In genomic region chr19:5324947-5325346, GRCh38 we compare ENCODE assay signal across 26 cellular contexts. TPM values are rescaled to one million over a fixed set of nuclear protein-coding genes. Genes with fewer than 3 reads are reported as not detected.
DNase-seq lines count a peak whose midpoint lies in the region; ATAC-seq, FAIRE-seq and TF ChIP-seq lines count a peak whose summit lies in the region.
"Had no signal": no experiment of that assay in that cellular context is flagged by ENCODE, and none has a peak within 500 bp of the region (broad histone marks: within the 10 kb centered on the region; RNA-seq: fewer than 3 reads in every experiment).

No MANE protein-coding gene starts in this region.

- RAD21 ChIA-PET in HCT116 (lab: Charles Lee; ENCODE audit: low non-redundant PET in 1 of 2, low total read pairs in 2 of 2, uncharacterized antibody in 2 of 2, unreplicated experiment in 2 of 2): no interaction called here

- no peak for TF ChIP-seq EP300 in K562 (IDR thresholded peaks at IDR 0.05; ENCODE audit: low read length)

- 35% methylated on average over 3 of the region's 3 CpGs for WGBS in K562 (ENCODE audit: insufficient coverage, low coverage, missing lambda C conversion rate)

- H4K20me1 ChIP-seq in HCT116 (ENCODE audit: insufficient read depth) (no peaks in the 10 kb centered on the region), K562 (replicated peaks; ENCODE audit: control insufficient read depth, insufficient read depth, low read length) (peaks cover 15% of the 10 kb centered on the region; the same call in 1 of the 2 replicates), osteoblast (ENCODE audit: insufficient read depth, low read length) (peaks cover 2% of the 10 kb centered on the region)

- H3K4me3 ChIP-seq in HCT116 (replicated peaks in 1 of 2; ENCODE audit: low read depth in 1 of 2, low read length in 2 of 2) (no peak overlapping the region), K562 (no peak overlapping the region), osteoblast (ENCODE audit: insufficient read depth, low read length) (no peak overlapping the region)
- H3K4me3 ChIP-seq: A549; BLaER1 treated with 17β-estradiol and CSF1 and Interleukin-3, amounts not matched to agents 10 nM and 100 nM; GM23338 had no signal

- no peaks in the 10 kb centered on the region for H3K27me3 ChIP-seq in HCT116 (ENCODE audit: insufficient read depth, low read length)
- peaks cover 0 to 6% of the 10 kb centered on the region in 2 experiments; a peak in 1 of 5 replicates for H3K27me3 ChIP-seq in K562 (ENCODE audit: control insufficient read depth in 2 of 2, insufficient read depth in 2 of 2, low read length in 2 of 2)
- peaks cover 7% of the 10 kb centered on the region for H3K27me3 ChIP-seq in osteoblast (ENCODE audit: insufficient read depth, low read length)
- H3K27me3 ChIP-seq: BE2C had no signal

- CTCF ChIA-PET in HCT116 (lab: Charles Lee): no interaction called here
- CTCF ChIA-PET in K562 (lab: Yijun Ruan, JAX; ENCODE audit: low intra/inter-chr PET ratio): no interaction called here
- CTCF ChIA-PET in GM10248 (lab: Yijun Ruan, JAX): no interaction called here

- no peaks in the 10 kb centered on the region for H3K9me1 ChIP-seq in K562 (ENCODE audit: control insufficient read depth, insufficient read depth, low read length)

- TF ChIP-seq RAD21 in HCT116 (IDR thresholded peaks at IDR 0.05; ENCODE audit: low read depth): no peak
- no peak for TF ChIP-seq RAD21 in K562 (CRISPR knock-in tag; conservative IDR thresholded peaks at IDR 0.05 in 1 of 2, IDR thresholded peaks at IDR 0.05 in 1 of 2)

- H3K9ac ChIP-seq in HCT116 (ENCODE audit: low read length) (no peak overlapping the region), K562 (ENCODE audit: insufficient read depth in 1 of 2, low read depth in 2 of 2, low read length in 2 of 2) (no peak overlapping the region)
- H3K9ac ChIP-seq: BLaER1 treated with 17β-estradiol and CSF1 and Interleukin-3, amounts not matched to agents 10 nM and 100 nM had no signal

- no peak for TF ChIP-seq CTCF in HCT116 (IDR thresholded peaks at IDR 0.05 in 2 of 3, conservative IDR thresholded peaks at IDR 0.05 in 1 of 3; ENCODE audit: borderline replicate concordance in 1 of 3, insufficient read depth in 1 of 3, low read depth in 2 of 3, low read length in 2 of 3)
- no peak for TF ChIP-seq CTCF in VCaP (conservative IDR thresholded peaks at IDR 0.05)
- no peak for TF ChIP-seq CTCF in K562 (IDR thresholded peaks at IDR 0.05 in 2 of 3, conservative IDR thresholded peaks at IDR 0.05 in 1 of 3; ENCODE audit: insufficient read depth in 2 of 3, low read depth in 1 of 3, low read length in 3 of 3)
- no peak for TF ChIP-seq CTCF in osteoblast (IDR thresholded peaks at IDR 0.05; ENCODE audit: extremely low read depth, low read depth, low read length)
- TF ChIP-seq CTCF in GM10248 (IDR thresholded peaks at IDR 0.05; ENCODE audit: control extremely low read depth, extremely low read depth, low read depth, missing control alignments): no peak

- in situ Hi-C loops in K562 (cut with MboI): no loop called here

- DNase-seq in HCT116 (ENCODE audit: low read depth, low spot score): no peak
- DNase-seq in K562 (ENCODE audit: extremely low read depth in 1 of 4, low spot score in 3 of 4): no peak
- DNase-seq in osteoblast (ENCODE audit: insufficient read length, low spot score, missing footprints): peak; percentile 10
- no peak for DNase-seq in GM10248 (ENCODE audit: extremely low spot score)
- no peak for DNase-seq in GM19239 (ENCODE audit: insufficient read length, low spot score)
- DNase-seq: 8988T; ACHN; AML-193; BE2C; CD4-positive, alpha-beta T cell; CD8-positive, alpha-beta memory T cell; DMS 273 treated with DMSO at 0.1 percent for 48 hours; DMS79; EL; GDM1; H7; HCEC 1CT; HFFc6 had no signal

- H3K79me2 ChIP-seq in HCT116 (ENCODE audit: insufficient read depth, low read length) (peaks cover 5% of the 10 kb centered on the region; the same call in 1 of the 2 replicates), K562 (ENCODE audit: control insufficient read depth, insufficient read depth, low read length) (no peaks in the 10 kb centered on the region), osteoblast (ENCODE audit: insufficient read depth, low read length) (no peaks in the 10 kb centered on the region)

- intact Hi-C loops in HCT116 (cut with micrococcal nuclease): no loop called here
- intact Hi-C loops in K562 (cut with micrococcal nuclease): no loop called here

- no peaks in the 10 kb centered on the region for H3K9me2 ChIP-seq in HCT116 (ENCODE audit: insufficient read depth)

- H3K4me2 ChIP-seq in HCT116 (ENCODE audit: low read length) (no peak overlapping the region), K562 (ENCODE audit: insufficient read depth, low read length) (no peak overlapping the region), osteoblast (ENCODE audit: insufficient read depth, low read length) (no peak overlapping the region)
- H3K4me2 ChIP-seq: A549; BLaER1 treated with 17β-estradiol and CSF1 and Interleukin-3, amounts not matched to agents 10 nM and 100 nM; GM23338 had no signal

- H2AFZ ChIP-seq in HCT116 (ENCODE audit: low read depth, low read length, poor library complexity, severe bottlenecking) (no peak overlapping the region), K562 (ENCODE audit: low read depth, low read length) (no peak overlapping the region), osteoblast (ENCODE audit: low read length) (no peak overlapping the region)
- H2AFZ ChIP-seq: GM23338 had no signal

- BruUV-seq in HCT116 (replicated peaks; lab: Mats Ljungman, UMichigan) (no TSS peak), K562 (replicated peaks; lab: Mats Ljungman, UMichigan) (no TSS peak)

- H3K9me3 ChIP-seq in HCT116 (ENCODE audit: control insufficient read depth in 1 of 2, insufficient read depth in 1 of 2, low read depth in 1 of 2, low read length in 2 of 2): no peaks in the 10 kb centered on the region
- H3K9me3 ChIP-seq in K562 (replicated peaks; ENCODE audit: control insufficient read depth, insufficient read depth, low read depth, low read length): 0 out of 2 replicates have a peak, but pooled peaks cover 2% of the 10 kb centered on the region
- H3K9me3 ChIP-seq in osteoblast (ENCODE audit: low read depth, low read length): no peaks in the 10 kb centered on the region
- H3K9me3 ChIP-seq: A549, BE2C had no signal

- POLR2A ChIA-PET in HCT116 (lab: Charles Lee) (no interaction called here), K562 (lab: Yijun Ruan, JAX) (interaction anchor here (0.6 kb wide), 1 partner anchor 44 kb away, joined by 3 read pairs; no protein-coding TSS in a partner anchor), GM10248 (lab: Yijun Ruan, JAX) (no interaction called here)

- H3K27ac ChIP-seq in HCT116 (ENCODE audit: low read depth, low read length): no peak overlapping the region
- H3K27ac ChIP-seq in VCaP: peak overlapping the region; percentile 55
- H3K27ac ChIP-seq in K562 (ENCODE audit: extremely low read depth, low read depth, low read length): no peak overlapping the region
- no peak overlapping the region for H3K27ac ChIP-seq in osteoblast (ENCODE audit: low read depth, low read length)
- H3K27ac ChIP-seq: A549; BLaER1 treated with 17β-estradiol and CSF1 and Interleukin-3, amounts not matched to agents 10 nM and 100 nM had no signal

- no peak for TF ChIP-seq POLR2A in HCT116 (IDR thresholded peaks at IDR 0.05; ENCODE audit: borderline replicate concordance, extremely low read depth, insufficient read depth, insufficient read length)
- TF ChIP-seq POLR2A in K562 (conservative IDR thresholded peaks at IDR 0.05): no peak

- H3K4me1 ChIP-seq in HCT116 (ENCODE audit: control insufficient read depth in 1 of 2, insufficient read depth in 2 of 2, low read length in 2 of 2) (no peaks in the 10 kb centered on the region), K562 (replicated peaks in 1 of 2; ENCODE audit: control insufficient read depth in 2 of 2, insufficient read depth in 2 of 2, low read length in 2 of 2) (peaks cover 5 to 14% of the 10 kb centered on the region in 2 experiments; a peak in 3 of 5 replicates), osteoblast (ENCODE audit: insufficient read depth, low read length) (no peaks in the 10 kb centered on the region)
- H3K4me1 ChIP-seq: A549, BE2C had no signal

- H3K36me3 ChIP-seq in HCT116 (ENCODE audit: control insufficient read depth in 1 of 2, insufficient read depth in 2 of 2, low read length in 2 of 2): no peaks in the 10 kb centered on the region
- no peaks in the 10 kb centered on the region for H3K36me3 ChIP-seq in K562 (ENCODE audit: control insufficient read depth, insufficient read depth, low read length)
- no peaks in the 10 kb centered on the region for H3K36me3 ChIP-seq in osteoblast (ENCODE audit: insufficient read depth, low read length)
- H3K36me3 ChIP-seq: BLaER1 treated with 17β-estradiol and CSF1 and Interleukin-3, amounts not matched to agents 10 nM and 100 nM had no signal

- FAIRE-seq in K562 (lab: Jason Lieb, UNC) (no peak), GM19239 (lab: Jason Lieb, UNC) (no peak)
- FAIRE-seq: A549, D721Med, GM12892 had no signal

- ATAC-seq in HCT116 (no peak), K562 (no peak), HG02938 (IDR thresholded peaks at IDR 0.05; ENCODE audit: unreplicated experiment) (no peak)
- ATAC-seq: A549, GM23338 had no signal

TF ChIP-seq in K562, 482 proteins besides CTCF, POLR2A, EP300 and RAD21 (continues in another document):
- no peak for TF ChIP-seq DLX4 (CRISPR knock-in tag; IDR thresholded peaks at IDR 0.05)

RNA-seq across cellular contexts. Expression of gene PTPRS, which starts 15.7 kb away (rescaled TPM):
- total RNA-seq in HCT116 (2021; ENCODE audit: unreplicated experiment) (123 TPM), K562 (2014; rRNA removed) (26.4 and 28.0 TPM in 2 replicates), K562 (2014; rRNA removed; fragmentation: Illumina TruSeq; extraction: Trizol) (6.1 and 6.7 TPM in 2 replicates), K562 (2015; rRNA removed; fragmentation: Illumina TruSeq; extraction: Trizol) (14.1 and 15.1 TPM in 2 replicates), K562 (2021) (45.2 and 49.4 TPM in 2 replicates), osteoblast (218 and 227 TPM in 2 replicates)
- polyA plus RNA-seq in HCT116 (2012): 54.1 and 59.0 TPM in 2 replicates
- total RNA-seq in K562 (2011; cell fraction: chromatin; rRNA removed; ENCODE audit: low replicate concordance): 79.8 and 180 TPM in 2 replicates
- 97.4 and 130 TPM in 2 replicates for total RNA-seq in K562 (2011; cell fraction: nucleolus; rRNA removed)
- 85.8 and 89.2 TPM in 2 replicates for total RNA-seq in K562 (2011; cell fraction: nucleoplasm; rRNA removed)
- polyA plus RNA-seq in K562 (2011; rRNA removed) (14.9 and 17.4 TPM in 2 replicates), K562 (2014; fragmentation: Illumina TruSeq; extraction: Trizol) (8.3 and 10.7 TPM in 2 replicates), K562 (2014; fragmentation: Nextera tagmentation; extraction: Ambion mirVana) (1 to 10 TPM; 1.1 to 1.2 TPM), K562 (2014; rRNA removed) (26.9 and 27.4 TPM in 2 replicates)
- 14.3 and 32.7 TPM in 2 replicates for polyA plus RNA-seq in K562 (2011; cell fraction: cytosol; rRNA removed)
- 54.1 and 106 TPM in 2 replicates for polyA plus RNA-seq in K562 (2011; cell fraction: nucleus; rRNA removed)
- 23.1 and 29.5 TPM in 2 replicates for polyA plus RNA-seq in K562 (2012)
- 11.5 and 28.9 TPM in 2 replicates for polyA minus RNA-seq in K562 (2011; rRNA and poly(A)+ RNA removed)
- 41.9 and 44.2 TPM in 2 replicates for polyA minus RNA-seq in K562 (2011; cell fraction: cytosol; rRNA and poly(A)+ RNA removed)
- polyA minus RNA-seq in K562 (2011; cell fraction: nucleus; rRNA and poly(A)+ RNA removed): 27.2 and 33.5 TPM in 2 replicates
- polyA plus RNA-seq: CD14-positive monocyte had no signal

Comparison
In these comparisons a context has a peak if more than half of its experiments do, and no peak if none do; other contexts are left out.
1. Of the 22 proteins assayed by ChIP-seq in both K562 and HCT116: peak only in K562: none; only in HCT116: MAX; in both: none; in neither: 19; mixed calls (peak in some experiments, not most) for 2.